Comparison of ENCODE assay signal across 23 cellular contexts in genomic region chr5:155759984-155760383, GRCh38.
DNase-seq lines count a peak whose midpoint lies in the region; ATAC-seq and TF ChIP-seq lines count a peak whose summit lies in the region.
"Had no signal": no experiment of that assay in that cellular context is flagged by ENCODE, and none has a peak within 500 bp of the region (broad histone marks: within the 10 kb centered on the region; RNA-seq: fewer than 3 reads in every experiment).

No MANE protein-coding gene starts in this region.

- no peaks in the 10 kb centered on the region for H3K4me1 Mint-ChIP-seq in stimulated activated naive CD8-positive, alpha-beta T cell treated with anti-CD3 and anti-CD28 coated beads, Interleukin-15, Interleukin-2, amounts not matched to agents 100 ng/mL and 50 ng/mL, for 24 hours (ENCODE audit: low read depth)
- H3K4me1 Mint-ChIP-seq in stimulated activated naive CD8-positive, alpha-beta T cell treated with anti-CD3 and anti-CD28 coated beads, Interleukin-15, amount 100 ng/mL, for 72 hours = no peaks in the 10 kb centered on the region
- H3K4me1 Mint-ChIP-seq in immature natural killer cell = peaks cover 11% of the 10 kb centered on the region in 2 donors
- H3K4me1 Mint-ChIP-seq: B cell had no signal

- POLR2A ChIA-PET in HEK293 (lab: Yijun Ruan, JAX) = no interaction called here

- H3K4me3 Mint-ChIP-seq in stimulated activated naive CD8-positive, alpha-beta T cell treated with anti-CD3 and anti-CD28 coated beads, Interleukin-15, Interleukin-2, amounts not matched to agents 100 ng/mL and 50 ng/mL, for 24 hours = no peak overlapping the region
- no peak overlapping the region for H3K4me3 Mint-ChIP-seq in stimulated activated naive CD8-positive, alpha-beta T cell treated with anti-CD3 and anti-CD28 coated beads, Interleukin-15, amount 100 ng/mL, for 72 hours
- no peak overlapping the region for H3K4me3 Mint-ChIP-seq in immature natural killer cell
- H3K4me3 Mint-ChIP-seq: B cell; CD4-positive, alpha-beta T cell; CD8-positive, alpha-beta memory T cell had no signal

- H3K4me3 ChIP-seq in HEK293 (ENCODE audit: low read depth, low read length) = no peak overlapping the region
- H3K4me3 ChIP-seq: A549; BLaER1 treated with 17β-estradiol and CSF1 and Interleukin-3, amounts not matched to agents 10 nM and 100 nM had no signal

- no peak for DNase-seq in stimulated activated naive CD8-positive, alpha-beta T cell treated with anti-CD3 and anti-CD28 coated beads, Interleukin-15, amount 100 ng/mL, for 72 hours
- DNase-seq in immature natural killer cell = no peak
- no peak for DNase-seq in GDM1 (lab: John Stamatoyannopoulos, UW)
- no peak for DNase-seq in A172 (ENCODE audit: low spot score)
- no peak for DNase-seq in stimulated activated naive CD4-positive, alpha-beta T cell (lab: John Stamatoyannopoulos, UW)
- DNase-seq: 8988T; AML-193; CD4-positive, alpha-beta T cell; CD8-positive, alpha-beta memory T cell; COR-L47; DMS 273 treated with DMSO at 0.1 percent for 48 hours; DMS153; DMS53; DMS79; DND-41; EL; GF-D8 had no signal

- H3K27me3 Mint-ChIP-seq in stimulated activated naive CD8-positive, alpha-beta T cell treated with anti-CD3 and anti-CD28 coated beads, Interleukin-15, Interleukin-2, amounts not matched to agents 100 ng/mL and 50 ng/mL, for 24 hours = no peaks in the 10 kb centered on the region
- no peaks in the 10 kb centered on the region for H3K27me3 Mint-ChIP-seq in stimulated activated naive CD8-positive, alpha-beta T cell treated with anti-CD3 and anti-CD28 coated beads, Interleukin-15, amount 100 ng/mL, for 72 hours
- peaks cover 0 to 12% (median 6%) of the 10 kb centered on the region in 3 donors for H3K27me3 Mint-ChIP-seq in immature natural killer cell (ENCODE audit: low read depth in 3 of 3)
- H3K27me3 Mint-ChIP-seq: B cell had no signal

- H3K36me3 ChIP-seq in HEK293 (ENCODE audit: control insufficient read depth in 2 of 2, insufficient read depth in 1 of 2, low read length in 2 of 2) = no peaks in the 10 kb centered on the region
- H3K36me3 ChIP-seq: BLaER1 treated with 17β-estradiol and CSF1 and Interleukin-3, amounts not matched to agents 10 nM and 100 nM had no signal

- no peak for ATAC-seq in stimulated activated naive CD8-positive, alpha-beta T cell treated with anti-CD3 and anti-CD28 coated beads, Interleukin-15, amount 100 ng/mL, for 72 hours
- ATAC-seq: A549 had no signal

- no peaks in the 10 kb centered on the region for H3K9me3 ChIP-seq in HEK293 (ENCODE audit: control insufficient read depth, insufficient read depth, low read depth, low read length)
- H3K9me3 ChIP-seq: A549 had no signal

- H3K36me3 Mint-ChIP-seq in stimulated activated naive CD8-positive, alpha-beta T cell treated with anti-CD3 and anti-CD28 coated beads, Interleukin-15, Interleukin-2, amounts not matched to agents 100 ng/mL and 50 ng/mL, for 24 hours (ENCODE audit: low read depth) = peaks cover 7% of the 10 kb centered on the region
- H3K36me3 Mint-ChIP-seq in immature natural killer cell = peaks cover 5 to 8% (median 6%) of the 10 kb centered on the region in 3 donors

- no peak for TF ChIP-seq CTCF in HEK293 (tag by site-specific recombination; IDR thresholded peaks at IDR 0.05)

- peaks cover 15% of the 10 kb centered on the region for H3K9me3 Mint-ChIP-seq in stimulated activated naive CD8-positive, alpha-beta T cell treated with anti-CD3 and anti-CD28 coated beads, Interleukin-15, Interleukin-2, amounts not matched to agents 100 ng/mL and 50 ng/mL, for 24 hours
- H3K9me3 Mint-ChIP-seq in stimulated activated naive CD8-positive, alpha-beta T cell treated with anti-CD3 and anti-CD28 coated beads, Interleukin-15, amount 100 ng/mL, for 72 hours = peaks cover 19 to 20% of the 10 kb centered on the region in 2 donors
- peaks cover 5 to 13% (median 8%) of the 10 kb centered on the region in 6 donors for H3K9me3 Mint-ChIP-seq in immature natural killer cell

- H3K27ac Mint-ChIP-seq in stimulated activated naive CD8-positive, alpha-beta T cell treated with anti-CD3 and anti-CD28 coated beads, Interleukin-15, Interleukin-2, amounts not matched to agents 100 ng/mL and 50 ng/mL, for 24 hours = peak overlapping the region; percentile 41
- no peak overlapping the region for H3K27ac Mint-ChIP-seq in stimulated activated naive CD8-positive, alpha-beta T cell treated with anti-CD3 and anti-CD28 coated beads, Interleukin-15, amount 100 ng/mL, for 72 hours
- peak overlapping the region in 4 of 6 donors; percentile 19 to 86 (median 72) for H3K27ac Mint-ChIP-seq in immature natural killer cell
- H3K27ac Mint-ChIP-seq: B cell; CD4-positive, alpha-beta T cell had no signal

- no peak overlapping the region for H3K27ac ChIP-seq in HEK293 (ENCODE audit: extremely low read depth, low read depth, low read length)
- H3K27ac ChIP-seq: A549; BLaER1 treated with 17β-estradiol and CSF1 and Interleukin-3, amounts not matched to agents 10 nM and 100 nM; C4-2B had no signal

- H3K4me1 ChIP-seq in HEK293 (ENCODE audit: control insufficient read depth, insufficient read depth, low read length) = no peaks in the 10 kb centered on the region
- H3K4me1 ChIP-seq: A549; BLaER1 treated with 17β-estradiol and CSF1 and Interleukin-3, amounts not matched to agents 10 nM and 100 nM had no signal

- CTCF ChIA-PET in HEK293 (lab: Yijun Ruan, JAX) = no interaction called here

TF ChIP-seq in HEK293, 187 proteins besides CTCF, POLR2A, EP300 and RAD21:
- no peak for TF ChIP-seq GLIS2 (tag by site-specific recombination; IDR thresholded peaks at IDR 0.05)
- TF ChIP-seq, protein P1, sequence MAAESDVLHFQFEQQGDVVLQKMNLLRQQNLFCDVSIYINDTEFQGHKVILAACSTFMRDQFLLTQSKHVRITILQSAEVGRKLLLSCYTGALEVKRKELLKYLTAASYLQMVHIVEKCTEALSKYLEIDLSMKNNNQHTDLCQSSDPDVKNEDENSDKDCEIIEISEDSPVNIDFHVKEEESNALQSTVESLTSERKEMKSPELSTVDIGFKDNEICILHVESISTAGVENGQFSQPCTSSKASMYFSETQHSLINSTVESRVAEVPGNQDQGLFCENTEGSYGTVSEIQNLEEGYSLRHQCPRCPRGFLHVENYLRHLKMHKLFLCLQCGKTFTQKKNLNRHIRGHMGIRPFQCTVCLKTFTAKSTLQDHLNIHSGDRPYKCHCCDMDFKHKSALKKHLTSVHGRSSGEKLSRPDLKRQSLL (tag by site-specific recombination; IDR thresholded peaks at IDR 0.05) = peak; percentile 91

Comparison
In these comparisons a context has a peak if more than half of its experiments do, and no peak if none do; other contexts are left out.
1. H3K27ac Mint-ChIP-seq: peak in stimulated activated naive CD8-positive, alpha-beta T cell treated with anti-CD3 and anti-CD28 coated beads, Interleukin-15, Interleukin-2, amounts not matched to agents 100 ng/mL and 50 ng/mL, for 24 hours (single experiment) and immature natural killer cell (4 of 6); none in stimulated activated naive CD8-positive, alpha-beta T cell treated with anti-CD3 and anti-CD28 coated beads, Interleukin-15, amount 100 ng/mL, for 72 hours (0 of 2).